ENCODE assay signal across 1 cellular context in the genomic region with DNA sequence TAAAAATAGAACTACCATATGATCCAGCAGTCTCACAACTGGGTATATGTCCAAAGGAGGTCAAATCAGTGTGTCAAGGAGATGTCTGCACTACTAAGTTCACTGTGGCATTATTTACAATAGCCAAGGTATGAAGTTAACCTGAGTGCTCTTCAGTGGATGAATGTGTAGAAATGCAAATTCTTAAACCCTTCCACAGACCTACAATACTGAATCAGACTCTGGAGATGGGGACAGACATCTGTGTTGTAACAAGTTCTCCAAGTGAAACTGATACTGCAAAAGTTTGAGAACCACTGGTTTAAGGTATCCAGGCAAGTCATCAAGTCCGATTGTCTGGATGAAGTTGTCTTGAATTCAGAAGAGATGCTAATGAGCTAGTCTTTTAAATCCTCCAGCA.
TF ChIP-seq lines count a peak whose summit lies in the region.

No MANE protein-coding gene starts in this region.

TF ChIP-seq in HepG2, 621 proteins besides CTCF, POLR2A, EP300 and RAD21:
- no peak for TF ChIP-seq ZNF577 (CRISPR knock-in tag; IDR thresholded peaks at IDR 0.05; ENCODE audit: borderline replicate concordance, low read depth)
- no peak for TF ChIP-seq ZMYM4 (CRISPR knock-in tag; IDR thresholded peaks at IDR 0.05)
- no peak for TF ChIP-seq RBAK (CRISPR knock-in tag; IDR thresholded peaks at IDR 0.05)
- no peak for TF ChIP-seq CREM (IDR thresholded peaks at IDR 0.05)
- TF ChIP-seq CREM (CRISPR knock-in tag; IDR thresholded peaks at IDR 0.05): no peak
- TF ChIP-seq, protein P1, sequence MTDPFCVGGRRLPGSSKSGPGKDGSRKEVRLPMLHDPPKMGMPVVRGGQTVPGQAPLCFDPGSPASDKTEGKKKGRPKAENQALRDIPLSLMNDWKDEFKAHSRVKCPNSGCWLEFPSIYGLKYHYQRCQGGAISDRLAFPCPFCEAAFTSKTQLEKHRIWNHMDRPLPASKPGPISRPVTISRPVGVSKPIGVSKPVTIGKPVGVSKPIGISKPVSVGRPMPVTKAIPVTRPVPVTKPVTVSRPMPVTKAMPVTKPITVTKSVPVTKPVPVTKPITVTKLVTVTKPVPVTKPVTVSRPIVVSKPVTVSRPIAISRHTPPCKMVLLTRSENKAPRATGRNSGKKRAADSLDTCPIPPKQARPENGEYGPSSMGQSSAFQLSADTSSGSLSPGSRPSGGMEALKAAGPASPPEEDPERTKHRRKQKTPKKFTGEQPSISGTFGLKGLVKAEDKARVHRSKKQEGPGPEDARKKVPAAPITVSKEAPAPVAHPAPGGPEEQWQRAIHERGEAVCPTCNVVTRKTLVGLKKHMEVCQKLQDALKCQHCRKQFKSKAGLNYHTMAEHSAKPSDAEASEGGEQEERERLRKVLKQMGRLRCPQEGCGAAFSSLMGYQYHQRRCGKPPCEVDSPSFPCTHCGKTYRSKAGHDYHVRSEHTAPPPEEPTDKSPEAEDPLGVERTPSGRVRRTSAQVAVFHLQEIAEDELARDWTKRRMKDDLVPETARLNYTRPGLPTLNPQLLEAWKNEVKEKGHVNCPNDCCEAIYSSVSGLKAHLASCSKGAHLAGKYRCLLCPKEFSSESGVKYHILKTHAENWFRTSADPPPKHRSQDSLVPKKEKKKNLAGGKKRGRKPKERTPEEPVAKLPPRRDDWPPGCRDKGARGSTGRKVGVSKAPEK (CRISPR knock-in tag; IDR thresholded peaks at IDR 0.05; ENCODE audit: borderline replicate concordance): no peak
- no peak for TF ChIP-seq SOX13 (IDR thresholded peaks at IDR 0.05)
- TF ChIP-seq SOX13 (CRISPR knock-in tag; conservative IDR thresholded peaks at IDR 0.05 in 1 of 2, IDR thresholded peaks at IDR 0.05 in 1 of 2): no peak
- TF ChIP-seq, protein P2, sequence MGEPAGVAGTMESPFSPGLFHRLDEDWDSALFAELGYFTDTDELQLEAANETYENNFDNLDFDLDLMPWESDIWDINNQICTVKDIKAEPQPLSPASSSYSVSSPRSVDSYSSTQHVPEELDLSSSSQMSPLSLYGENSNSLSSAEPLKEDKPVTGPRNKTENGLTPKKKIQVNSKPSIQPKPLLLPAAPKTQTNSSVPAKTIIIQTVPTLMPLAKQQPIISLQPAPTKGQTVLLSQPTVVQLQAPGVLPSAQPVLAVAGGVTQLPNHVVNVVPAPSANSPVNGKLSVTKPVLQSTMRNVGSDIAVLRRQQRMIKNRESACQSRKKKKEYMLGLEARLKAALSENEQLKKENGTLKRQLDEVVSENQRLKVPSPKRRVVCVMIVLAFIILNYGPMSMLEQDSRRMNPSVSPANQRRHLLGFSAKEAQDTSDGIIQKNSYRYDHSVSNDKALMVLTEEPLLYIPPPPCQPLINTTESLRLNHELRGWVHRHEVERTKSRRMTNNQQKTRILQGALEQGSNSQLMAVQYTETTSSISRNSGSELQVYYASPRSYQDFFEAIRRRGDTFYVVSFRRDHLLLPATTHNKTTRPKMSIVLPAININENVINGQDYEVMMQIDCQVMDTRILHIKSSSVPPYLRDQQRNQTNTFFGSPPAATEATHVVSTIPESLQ (CRISPR knock-in tag; conservative IDR thresholded peaks at IDR 0.05): no peak
- TF ChIP-seq FOXM1 (CRISPR knock-in tag; IDR thresholded peaks at IDR 0.05): no peak
- TF ChIP-seq SIX1 (CRISPR knock-in tag; IDR thresholded peaks at IDR 0.05; ENCODE audit: borderline replicate concordance): no peak
- no peak for TF ChIP-seq ZFP62 (CRISPR knock-in tag; IDR thresholded peaks at IDR 0.05)
- TF ChIP-seq, protein P3, sequence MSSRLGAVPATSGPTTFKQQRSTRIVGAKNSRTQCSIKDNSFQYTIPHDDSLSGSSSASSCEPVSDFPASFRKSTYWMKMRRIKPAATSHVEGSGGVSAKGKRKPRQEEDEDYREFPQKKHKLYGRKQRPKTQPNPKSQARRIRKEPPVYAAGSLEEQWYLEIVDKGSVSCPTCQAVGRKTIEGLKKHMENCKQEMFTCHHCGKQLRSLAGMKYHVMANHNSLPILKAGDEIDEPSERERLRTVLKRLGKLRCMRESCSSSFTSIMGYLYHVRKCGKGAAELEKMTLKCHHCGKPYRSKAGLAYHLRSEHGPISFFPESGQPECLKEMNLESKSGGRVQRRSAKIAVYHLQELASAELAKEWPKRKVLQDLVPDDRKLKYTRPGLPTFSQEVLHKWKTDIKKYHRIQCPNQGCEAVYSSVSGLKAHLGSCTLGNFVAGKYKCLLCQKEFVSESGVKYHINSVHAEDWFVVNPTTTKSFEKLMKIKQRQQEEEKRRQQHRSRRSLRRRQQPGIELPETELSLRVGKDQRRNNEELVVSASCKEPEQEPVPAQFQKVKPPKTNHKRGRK (CRISPR knock-in tag; IDR thresholded peaks at IDR 0.05): no peak
- no peak for TF ChIP-seq PRPF4 (IDR thresholded peaks at IDR 0.05; ENCODE audit: low read depth, low read length, poor library complexity, severe bottlenecking)
- TF ChIP-seq, protein P4, sequence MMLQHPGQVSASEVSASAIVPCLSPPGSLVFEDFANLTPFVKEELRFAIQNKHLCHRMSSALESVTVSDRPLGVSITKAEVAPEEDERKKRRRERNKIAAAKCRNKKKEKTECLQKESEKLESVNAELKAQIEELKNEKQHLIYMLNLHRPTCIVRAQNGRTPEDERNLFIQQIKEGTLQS (CRISPR knock-in tag; IDR thresholded peaks at IDR 0.05): no peak
- no peak for TF ChIP-seq NR2F6 (IDR thresholded peaks at IDR 0.05)
- no peak for TF ChIP-seq NR2F6 (CRISPR knock-in tag; IDR thresholded peaks at IDR 0.05)
